1 cellular context compared by ENCODE assay signal in genomic region chr17:49565948-49566491, GRCh38.
TF ChIP-seq lines count a peak whose summit lies in the region.

No MANE protein-coding gene starts in this region.

TF ChIP-seq in K562, 482 proteins besides CTCF, POLR2A, EP300 and RAD21 (continued from another document):
- TF ChIP-seq, protein P1, sequence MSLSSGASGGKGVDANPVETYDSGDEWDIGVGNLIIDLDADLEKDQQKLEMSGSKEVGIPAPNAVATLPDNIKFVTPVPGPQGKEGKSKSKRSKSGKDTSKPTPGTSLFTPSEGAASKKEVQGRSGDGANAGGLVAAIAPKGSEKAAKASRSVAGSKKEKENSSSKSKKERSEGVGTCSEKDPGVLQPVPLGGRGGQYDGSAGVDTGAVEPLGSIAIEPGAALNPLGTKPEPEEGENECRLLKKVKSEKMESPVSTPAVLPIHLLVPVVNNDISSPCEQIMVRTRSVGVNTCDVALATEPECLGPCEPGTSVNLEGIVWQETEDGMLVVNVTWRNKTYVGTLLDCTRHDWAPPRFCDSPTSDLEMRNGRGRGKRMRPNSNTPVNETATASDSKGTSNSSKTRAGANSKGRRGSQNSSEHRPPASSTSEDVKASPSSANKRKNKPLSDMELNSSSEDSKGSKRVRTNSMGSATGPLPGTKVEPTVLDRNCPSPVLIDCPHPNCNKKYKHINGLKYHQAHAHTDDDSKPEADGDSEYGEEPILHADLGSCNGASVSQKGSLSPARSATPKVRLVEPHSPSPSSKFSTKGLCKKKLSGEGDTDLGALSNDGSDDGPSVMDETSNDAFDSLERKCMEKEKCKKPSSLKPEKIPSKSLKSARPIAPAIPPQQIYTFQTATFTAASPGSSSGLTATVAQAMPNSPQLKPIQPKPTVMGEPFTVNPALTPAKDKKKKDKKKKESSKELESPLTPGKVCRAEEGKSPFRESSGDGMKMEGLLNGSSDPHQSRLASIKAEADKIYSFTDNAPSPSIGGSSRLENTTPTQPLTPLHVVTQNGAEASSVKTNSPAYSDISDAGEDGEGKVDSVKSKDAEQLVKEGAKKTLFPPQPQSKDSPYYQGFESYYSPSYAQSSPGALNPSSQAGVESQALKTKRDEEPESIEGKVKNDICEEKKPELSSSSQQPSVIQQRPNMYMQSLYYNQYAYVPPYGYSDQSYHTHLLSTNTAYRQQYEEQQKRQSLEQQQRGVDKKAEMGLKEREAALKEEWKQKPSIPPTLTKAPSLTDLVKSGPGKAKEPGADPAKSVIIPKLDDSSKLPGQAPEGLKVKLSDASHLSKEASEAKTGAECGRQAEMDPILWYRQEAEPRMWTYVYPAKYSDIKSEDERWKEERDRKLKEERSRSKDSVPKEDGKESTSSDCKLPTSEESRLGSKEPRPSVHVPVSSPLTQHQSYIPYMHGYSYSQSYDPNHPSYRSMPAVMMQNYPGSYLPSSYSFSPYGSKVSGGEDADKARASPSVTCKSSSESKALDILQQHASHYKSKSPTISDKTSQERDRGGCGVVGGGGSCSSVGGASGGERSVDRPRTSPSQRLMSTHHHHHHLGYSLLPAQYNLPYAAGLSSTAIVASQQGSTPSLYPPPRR (CRISPR knock-in tag; IDR thresholded peaks at IDR 0.05; ENCODE audit: borderline replicate concordance): no peak
- TF ChIP-seq BHLHE40 (IDR thresholded peaks at IDR 0.05; ENCODE audit: low read length): peak; percentile 19; the same call in 1 of the 2 replicates
- TF ChIP-seq ZNF76 (CRISPR knock-in tag; IDR thresholded peaks at IDR 0.05; ENCODE audit: borderline replicate concordance): no peak
- TF ChIP-seq, protein P2, sequence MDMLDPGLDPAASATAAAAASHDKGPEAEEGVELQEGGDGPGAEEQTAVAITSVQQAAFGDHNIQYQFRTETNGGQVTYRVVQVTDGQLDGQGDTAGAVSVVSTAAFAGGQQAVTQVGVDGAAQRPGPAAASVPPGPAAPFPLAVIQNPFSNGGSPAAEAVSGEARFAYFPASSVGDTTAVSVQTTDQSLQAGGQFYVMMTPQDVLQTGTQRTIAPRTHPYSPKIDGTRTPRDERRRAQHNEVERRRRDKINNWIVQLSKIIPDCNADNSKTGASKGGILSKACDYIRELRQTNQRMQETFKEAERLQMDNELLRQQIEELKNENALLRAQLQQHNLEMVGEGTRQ (CRISPR knock-in tag; IDR thresholded peaks at IDR 0.05): peak; percentile 69
- TF ChIP-seq, protein P3, sequence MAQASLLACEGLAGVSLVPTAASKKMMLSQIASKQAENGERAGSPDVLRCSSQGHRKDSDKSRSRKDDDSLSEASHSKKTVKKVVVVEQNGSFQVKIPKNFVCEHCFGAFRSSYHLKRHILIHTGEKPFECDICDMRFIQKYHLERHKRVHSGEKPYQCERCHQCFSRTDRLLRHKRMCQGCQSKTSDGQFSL (CRISPR knock-in tag; IDR thresholded peaks at IDR 0.05): 0 out of 2 replicates have a peak, but pooled peaks have one; percentile 41
- TF ChIP-seq, protein P3 (tag; IDR thresholded peaks at IDR 0.05): no peak
- no peak for TF ChIP-seq ZSCAN32 (CRISPR knock-in tag; IDR thresholded peaks at IDR 0.05)
